16 cellular contexts compared by ENCODE assay signal in the genomic region with DNA sequence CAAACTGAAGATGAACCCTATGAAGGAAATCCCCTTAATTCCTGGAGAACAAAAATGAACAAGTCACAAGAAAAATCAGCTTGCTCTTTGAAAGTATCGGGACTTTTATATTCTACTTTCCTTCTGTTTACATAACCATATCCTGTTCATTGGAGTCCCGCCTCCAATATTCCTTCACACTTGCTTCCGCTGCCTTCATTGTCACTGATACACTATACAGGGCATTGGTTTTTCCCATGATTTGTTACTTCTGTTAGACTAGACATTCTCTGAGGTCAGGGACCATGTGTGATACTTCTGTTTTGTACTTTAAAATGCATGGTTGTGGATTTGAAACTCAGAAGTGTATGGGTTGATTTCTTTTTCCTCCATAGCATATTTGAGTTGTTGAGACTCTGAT.
"Had no signal": no experiment of that assay in that cellular context is flagged by ENCODE, and none has a peak within 500 bp of the region (broad histone marks: within the 10 kb centered on the region; RNA-seq: fewer than 3 reads in every experiment).

No MANE protein-coding gene starts in this region.

- ATAC-seq: gastrocnemius medialis, heart right ventricle, natural killer cell, right cardiac atrium had no signal

- H3K36me3 Mint-ChIP-seq: natural killer cell had no signal

- H3K9me3 Mint-ChIP-seq: natural killer cell had no signal

- H3K27ac Mint-ChIP-seq: natural killer cell had no signal

- DNase-seq: dorsolateral prefrontal cortex; effector CD8-positive, alpha-beta T cell; gastrocnemius medialis; heart right ventricle; hypothalamus; kidney glomerular epithelial cell; natural killer cell; posterior cingulate gyrus; right cardiac atrium; small intestine; stimulated activated CD4-positive, alpha-beta T cell treated with anti-CD3 and anti-CD28 coated beads, Interleukin-12 subunit alpha, Interleukin-12 subunit beta, amount 100 ng/mL, for 4 hours; stimulated activated naive CD4-positive, alpha-beta T cell; stomach; substantia nigra; transverse colon had no signal

- H3K4me3 Mint-ChIP-seq: natural killer cell, neural crest cell had no signal
